In the genomic region with DNA sequence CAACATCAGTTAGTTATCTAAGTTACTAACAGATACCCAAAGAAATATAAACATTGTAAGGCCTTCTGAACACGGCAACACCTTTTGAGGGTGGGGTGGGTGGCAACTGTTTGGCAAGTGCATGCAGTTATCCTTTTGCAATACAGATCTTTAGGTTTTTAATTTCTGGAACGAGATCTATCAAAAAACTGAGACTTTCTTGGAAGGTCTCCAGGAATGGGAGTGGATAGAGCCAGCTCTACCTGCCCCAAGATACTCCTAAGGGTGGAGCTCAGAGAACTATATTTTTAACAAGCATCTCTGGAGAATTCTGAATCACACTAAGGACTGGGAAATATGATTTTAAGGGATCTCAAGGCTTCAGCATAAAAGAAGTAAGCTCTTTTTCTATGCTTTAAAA, we compare ENCODE assay signal across 5 cellular contexts.
"Had no signal": no experiment of that assay in that cellular context is flagged by ENCODE, and none has a peak within 500 bp of the region (broad histone marks: within the 10 kb centered on the region; RNA-seq: fewer than 3 reads in every experiment).

No MANE protein-coding gene starts in this region.

- H2AFZ ChIP-seq: GM23338 had no signal

- ATAC-seq: GM23338, HepG2 had no signal

- H3K4me2 ChIP-seq: GM23338 had no signal

- H3K27ac ChIP-seq: HL-60 had no signal

- H3K4me3 ChIP-seq: GM23338 had no signal

- DNase-seq: H9, HCEC 1CT had no signal
